Comparison of ENCODE assay signal across 31 cellular contexts in the genomic region with DNA sequence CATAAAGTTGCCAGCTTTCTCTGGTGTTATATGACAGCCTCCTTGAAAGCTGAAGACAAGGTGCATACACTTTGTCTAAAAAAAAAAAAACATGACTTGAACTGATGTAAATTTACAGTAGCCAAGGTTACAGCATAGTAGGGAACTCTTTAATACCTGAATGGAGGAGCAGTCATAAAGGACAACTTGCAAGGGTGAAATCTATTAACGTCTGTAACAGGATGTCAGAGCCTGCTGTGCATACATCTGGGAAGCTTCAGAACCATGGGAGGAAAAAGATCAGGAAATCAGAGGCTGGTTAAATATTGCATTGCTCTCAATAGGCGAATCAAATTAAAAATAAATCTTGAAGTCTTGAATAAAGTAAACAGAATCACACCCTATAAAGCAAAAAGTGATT.
"Had no signal": no experiment of that assay in that cellular context is flagged by ENCODE, and none has a peak within 500 bp of the region (broad histone marks: within the 10 kb centered on the region; RNA-seq: fewer than 3 reads in every experiment).

No MANE protein-coding gene starts in this region.

- DNase-seq: activated CD4-positive, alpha-beta memory T cell treated with anti-CD3 and anti-CD28 coated beads for 36 hours; activated CD4-positive, alpha-beta T cell treated with anti-CD3 and anti-CD28 coated beads for 4 hours; activated CD4-positive, alpha-beta T cell treated with anti-CD3 and anti-CD28 coated beads, Interleukin-2, amount 50 U/mL, for 1 hour; activated CD8-positive, alpha-beta memory T cell treated with anti-CD3 and anti-CD28 coated beads, Interleukin-2, amount 50 U/mL, for 4 hours; activated gamma-delta T cell treated with Interleukin-2 at 50 U/mL for 16 hours; activated naive CD4-positive, alpha-beta T cell treated with anti-CD3 and anti-CD28 coated beads for 36 hours; activated naive CD8-positive, alpha-beta T cell treated with anti-CD3 and anti-CD28 coated beads, Interleukin-2, amount 50 U/mL, for 24 hours; activated T-cell treated with anti-CD3 and anti-CD28 coated beads for 4 hours; activated T-cell treated with anti-CD3 and anti-CD28 coated beads, Interleukin-2, amount 50 U/mL, for 4 hours; anterior cingulate cortex; caudate nucleus; cerebellar nuclear complex; Kasumi-1; KG1; MG63; NCI-H1092; NCI-H1694 treated with DMSO at 0.1 percent for 48 hours; NCI-H2029; NCI-H2171 treated with DMSO at 0.1 percent for 48 hours; NCI-H2227 treated with DMSO at 0.1 percent for 48 hours; NCI-H446; NCI-H510A treated with DMSO at 0.1 percent for 48 hours; NCI-H526 treated with DMSO at 0.1 percent for 48 hours; NK-92 treated with Interleukin-12 subunit alpha and Interleukin-12 subunit beta, amount 100 ng/mL, for 24 hours; Right ventricle myocardium superior; SW 1271; T1000 had no signal

- ATAC-seq: activated CD4-positive, CD25-positive, alpha-beta regulatory T cell treated with anti-CD3 and anti-CD28 coated beads, Interleukin-2, amount 50 U/mL, for 24 hours; activated naive CD8-positive, alpha-beta T cell treated with anti-CD3 and anti-CD28 coated beads, Interleukin-2, amount 50 U/mL, for 24 hours; activated T-cell treated with anti-CD3 and anti-CD28 coated beads, Interleukin-2, amount 50 U/mL, for 4 hours had no signal

- H3K27me3 Mint-ChIP-seq: activated CD4-positive, alpha-beta memory T cell treated with anti-CD3 and anti-CD28 coated beads for 36 hours; activated naive CD8-positive, alpha-beta T cell; activated naive CD8-positive, alpha-beta T cell treated with anti-CD3 and anti-CD28 coated beads, Interleukin-2, amount 50 U/mL, for 24 hours; brain had no signal

- H3K4me1 Mint-ChIP-seq: activated naive CD8-positive, alpha-beta T cell treated with anti-CD3 and anti-CD28 coated beads, Interleukin-2, amount 50 U/mL, for 24 hours had no signal

- H3K36me3 ChIP-seq: MG63 had no signal

- H3K27me3 ChIP-seq: MG63 had no signal

- H3K4me3 Mint-ChIP-seq: activated CD4-positive, alpha-beta memory T cell treated with anti-CD3 and anti-CD28 coated beads for 36 hours; activated naive CD4-positive, alpha-beta T cell treated with anti-CD3 and anti-CD28 coated beads for 36 hours; activated naive CD8-positive, alpha-beta T cell; activated naive CD8-positive, alpha-beta T cell treated with anti-CD3 and anti-CD28 coated beads, Interleukin-2, amount 50 U/mL, for 24 hours; activated T-cell treated with anti-CD3 and anti-CD28 coated beads, Interleukin-2, amount 50 U/mL, for 4 hours; activated T-helper 1 cell treated with anti-CD3 and anti-CD28 coated beads, Interleukin-12 subunit alpha, Interleukin-12 subunit beta, Interleukin-2, Interleukin-4 antibody, amounts not matched to agents 30 ng/mL and 10 ng/mL and 1 ng/mL, durations not matched to agents 14 hours and 24 hours and 36 hours had no signal

- H3K9me3 Mint-ChIP-seq: activated CD4-positive, alpha-beta memory T cell treated with anti-CD3 and anti-CD28 coated beads for 36 hours; activated naive CD8-positive, alpha-beta T cell treated with anti-CD3 and anti-CD28 coated beads, Interleukin-2, amount 50 U/mL, for 24 hours; activated T-cell treated with anti-CD3 and anti-CD28 coated beads, Interleukin-2, amount 50 U/mL, for 4 hours; activated T-helper 1 cell treated with anti-CD3 and anti-CD28 coated beads, Interleukin-12 subunit alpha, Interleukin-12 subunit beta, Interleukin-2, Interleukin-4 antibody, amounts not matched to agents 30 ng/mL and 10 ng/mL and 1 ng/mL, durations not matched to agents 14 hours and 24 hours and 36 hours; brain had no signal

- H3K27ac Mint-ChIP-seq: activated CD4-positive, alpha-beta memory T cell treated with anti-CD3 and anti-CD28 coated beads for 36 hours; activated naive CD4-positive, alpha-beta T cell treated with anti-CD3 and anti-CD28 coated beads for 36 hours; activated naive CD8-positive, alpha-beta T cell; activated naive CD8-positive, alpha-beta T cell treated with anti-CD3 and anti-CD28 coated beads, Interleukin-2, amount 50 U/mL, for 24 hours; activated T-helper 1 cell treated with anti-CD3 and anti-CD28 coated beads, Interleukin-12 subunit alpha, Interleukin-12 subunit beta, Interleukin-2, Interleukin-4 antibody, amounts not matched to agents 30 ng/mL and 10 ng/mL and 1 ng/mL, durations not matched to agents 14 hours and 24 hours and 36 hours; brain had no signal

- H3K36me3 Mint-ChIP-seq: activated CD4-positive, alpha-beta memory T cell treated with anti-CD3 and anti-CD28 coated beads for 36 hours; activated naive CD8-positive, alpha-beta T cell; brain had no signal

- H3K9me3 ChIP-seq: MG63 had no signal

- H3K4me3 ChIP-seq: MG63 had no signal
